ENCODE assay signal across 17 cellular contexts in genomic region chr4:102268355-102268754, GRCh38.
DNase-seq lines count a peak whose midpoint lies in the region; TF ChIP-seq lines count a peak whose summit lies in the region.
"Had no signal": no experiment of that assay in that cellular context is flagged by ENCODE, and none has a peak within 500 bp of the region (broad histone marks: within the 10 kb centered on the region; RNA-seq: fewer than 3 reads in every experiment).

No MANE protein-coding gene starts in this region.

- no peak overlapping the region for H4K8ac ChIP-seq in trophoblast cell (ENCODE audit: low read depth, low read length)

- no peak overlapping the region for H3K18ac ChIP-seq in trophoblast cell (ENCODE audit: low read length)

- H3K27me3 ChIP-seq in Karpas-422 (ENCODE audit: low read length), result no peaks in the 10 kb centered on the region
- H3K27me3 ChIP-seq in A673 (replicated peaks; ENCODE audit: insufficient read depth, low read depth, low read length, poor library complexity), result no peaks in the 10 kb centered on the region
- H3K27me3 ChIP-seq in trophoblast cell (ENCODE audit: insufficient read depth, low read length), result no peaks in the 10 kb centered on the region
- H3K27me3 ChIP-seq: BLaER1 treated with 17β-estradiol and CSF1 and Interleukin-3, amounts not matched to agents 10 nM and 100 nM had no signal

- H3K36me3 ChIP-seq in Karpas-422 (ENCODE audit: insufficient read depth, low read length), result peaks cover 24% of the 10 kb centered on the region; the same call in 1 of the 2 replicates
- H3K36me3 ChIP-seq in A673 (ENCODE audit: insufficient read depth, low read length, poor library complexity, severe bottlenecking), result no peaks in the 10 kb centered on the region
- H3K36me3 ChIP-seq in trophoblast cell (ENCODE audit: control insufficient read depth in 1 of 2, insufficient read depth in 2 of 2, low read length in 2 of 2), result peaks cover 2 to 3% of the 10 kb centered on the region in 2 experiments

- intact Hi-C loops in A673 (cut with micrococcal nuclease; ENCODE audit: unreplicated experiment), result loop anchor here (10.0 kb wide), 2 partner anchors 534 to 934 kb away; no protein-coding TSS in a partner anchor

- H3K4me1 ChIP-seq in Karpas-422 (ENCODE audit: low read length) (peaks cover 6% of the 10 kb centered on the region; the same call in 1 of the 2 replicates), A673 (ENCODE audit: insufficient read depth, low read length, poor library complexity, severe bottlenecking) (no peaks in the 10 kb centered on the region), trophoblast cell (ENCODE audit: control insufficient read depth in 1 of 2, insufficient read depth in 2 of 2, low read length in 2 of 2) (no peaks in the 10 kb centered on the region)
- H3K4me1 ChIP-seq: BLaER1 treated with 17β-estradiol and CSF1 and Interleukin-3, amounts not matched to agents 10 nM and 100 nM had no signal

- POLR2A ChIA-PET in A673 (lab: Charles Lee; ENCODE audit: low non-redundant PET), result no interaction called here

- H4K91ac ChIP-seq in trophoblast cell (ENCODE audit: low read depth, low read length), result no peak overlapping the region

- BruUV-seq in A673 (replicated peaks; lab: Mats Ljungman, UMichigan), result no TSS peak

- H2BK120ac ChIP-seq in trophoblast cell (ENCODE audit: insufficient read depth, low read length, poor library complexity), result no peak overlapping the region

- no peak overlapping the region for H2AK5ac ChIP-seq in trophoblast cell (ENCODE audit: low read length)

- H3K23ac ChIP-seq in trophoblast cell (ENCODE audit: low read length), result no peak overlapping the region

- H3K27ac ChIP-seq in Karpas-422 (ENCODE audit: low read length), result 0 out of 2 replicates have a peak overlapping the region, but pooled peaks have one; percentile 12
- H3K27ac ChIP-seq in A673 (ENCODE audit: low read depth, low read length, poor library complexity, severe bottlenecking), result no peak overlapping the region
- no peak overlapping the region for H3K27ac ChIP-seq in trophoblast cell (ENCODE audit: low read depth, low read length)
- H3K27ac ChIP-seq: BLaER1 treated with 17β-estradiol and CSF1 and Interleukin-3, amounts not matched to agents 10 nM and 100 nM had no signal

- H3K4me3 ChIP-seq in Karpas-422 (ENCODE audit: low read length), result no peak overlapping the region
- no peak overlapping the region for H3K4me3 ChIP-seq in epithelial cell of esophagus (ENCODE audit: low read length)
- H3K4me3 ChIP-seq in A673 (ENCODE audit: low read depth, low read length, poor library complexity, severe bottlenecking), result no peak overlapping the region
- no peak overlapping the region for H3K4me3 ChIP-seq in trophoblast cell (ENCODE audit: low read depth, low read length)
- H3K4me3 ChIP-seq: BLaER1 treated with 17β-estradiol and CSF1 and Interleukin-3, amounts not matched to agents 10 nM and 100 nM; GM12878 had no signal

- TF ChIP-seq CTCF in epithelial cell of esophagus (IDR thresholded peaks at IDR 0.05; ENCODE audit: insufficient read depth, low read depth, low read length, missing control alignments), result no peak
- TF ChIP-seq CTCF in A673 (conservative IDR thresholded peaks at IDR 0.05; ENCODE audit: low read depth, low read length), result no peak

- no peak overlapping the region for H3K14ac ChIP-seq in trophoblast cell (ENCODE audit: low read length)

- no peak overlapping the region for H2AFZ ChIP-seq in Karpas-422 (ENCODE audit: low read length)
- no peak overlapping the region for H2AFZ ChIP-seq in trophoblast cell (ENCODE audit: insufficient read depth, low read length, poor library complexity)

- H3K4me2 ChIP-seq in Karpas-422 (ENCODE audit: low read depth, low read length, poor library complexity, severe bottlenecking) (no peak overlapping the region), trophoblast cell (ENCODE audit: low read length) (no peak overlapping the region)
- H3K4me2 ChIP-seq: BLaER1 treated with 17β-estradiol and CSF1 and Interleukin-3, amounts not matched to agents 10 nM and 100 nM had no signal

- no peak overlapping the region for H3K9ac ChIP-seq in Karpas-422 (ENCODE audit: low read length)
- no peak overlapping the region for H3K9ac ChIP-seq in trophoblast cell (ENCODE audit: low read length)
- H3K9ac ChIP-seq: BLaER1 treated with 17β-estradiol and CSF1 and Interleukin-3, amounts not matched to agents 10 nM and 100 nM had no signal

- no peak overlapping the region for H2BK5ac ChIP-seq in trophoblast cell (ENCODE audit: low read depth, low read length, poor library complexity)

- H3K9me3 ChIP-seq in Karpas-422 (ENCODE audit: low read length) (no peaks in the 10 kb centered on the region), A673 (ENCODE audit: low read depth, low read length, poor library complexity, severe bottlenecking) (no peaks in the 10 kb centered on the region), trophoblast cell (ENCODE audit: insufficient read depth, low read depth, low read length) (no peaks in the 10 kb centered on the region)

- no peaks in the 10 kb centered on the region for H3K79me1 ChIP-seq in trophoblast cell (ENCODE audit: low read length)

- no peak overlapping the region for H3K4ac ChIP-seq in trophoblast cell (ENCODE audit: low read depth, low read length)

- CTCF ChIA-PET in A673 (lab: Charles Lee), result no interaction called here

- no peaks in the 10 kb centered on the region for H3K9me2 ChIP-seq in Karpas-422 (replicated peaks; ENCODE audit: insufficient read depth, low read length)

- H2BK12ac ChIP-seq in trophoblast cell (ENCODE audit: low read length), result no peak overlapping the region

- H3K79me2 ChIP-seq in Karpas-422 (ENCODE audit: low read length), result peaks cover 31% of the 10 kb centered on the region
- no peaks in the 10 kb centered on the region for H3K79me2 ChIP-seq in trophoblast cell (ENCODE audit: control insufficient read depth, insufficient read depth, low read length, poor library complexity)

- no peaks in the 10 kb centered on the region for H4K20me1 ChIP-seq in Karpas-422 (ENCODE audit: insufficient read depth, low read depth, low read length)
- H4K20me1 ChIP-seq: BLaER1 treated with 17β-estradiol and CSF1 and Interleukin-3, amounts not matched to agents 10 nM and 100 nM had no signal

- H4K12ac ChIP-seq in trophoblast cell (ENCODE audit: low read depth, low read length), result no peak overlapping the region

- DNase-seq in COLO829 (ENCODE audit: low spot score), result peak; percentile 26
- no peak for DNase-seq in Karpas-422
- DNase-seq in epithelial cell of esophagus (ENCODE audit: low read depth), result peak; percentile 35
- peak; percentile 19 for DNase-seq in kidney tubule cell (ENCODE audit: low spot score)
- DNase-seq in activated CD4-positive, CD25-positive, alpha-beta regulatory T cell (lab: John Stamatoyannopoulos, UW), result no peak
- DNase-seq in A673 (ENCODE audit: low spot score), result no peak
- no peak for DNase-seq in T1000 (lab: John Stamatoyannopoulos, UW)
- DNase-seq in trophoblast cell, result no peak
- DNase-seq: 8988T; ACHN; Calu3; CD4-positive, CD25-positive, alpha-beta regulatory T cell; DMS79; HCEC 1CT; HFFc6 had no signal

Comparison
In these comparisons a context has a peak if more than half of its experiments do, and no peak if none do; other contexts are left out.
1. DNase-seq: peak in COLO829 (single experiment), epithelial cell of esophagus (single experiment) and kidney tubule cell (single experiment); none in Karpas-422 (single experiment), activated CD4-positive, CD25-positive, alpha-beta regulatory T cell (0 of 4), A673 (single experiment), T1000 (single experiment) and trophoblast cell (0 of 2).